Comparison of ENCODE assay signal across 34 cellular contexts in the genomic region with DNA sequence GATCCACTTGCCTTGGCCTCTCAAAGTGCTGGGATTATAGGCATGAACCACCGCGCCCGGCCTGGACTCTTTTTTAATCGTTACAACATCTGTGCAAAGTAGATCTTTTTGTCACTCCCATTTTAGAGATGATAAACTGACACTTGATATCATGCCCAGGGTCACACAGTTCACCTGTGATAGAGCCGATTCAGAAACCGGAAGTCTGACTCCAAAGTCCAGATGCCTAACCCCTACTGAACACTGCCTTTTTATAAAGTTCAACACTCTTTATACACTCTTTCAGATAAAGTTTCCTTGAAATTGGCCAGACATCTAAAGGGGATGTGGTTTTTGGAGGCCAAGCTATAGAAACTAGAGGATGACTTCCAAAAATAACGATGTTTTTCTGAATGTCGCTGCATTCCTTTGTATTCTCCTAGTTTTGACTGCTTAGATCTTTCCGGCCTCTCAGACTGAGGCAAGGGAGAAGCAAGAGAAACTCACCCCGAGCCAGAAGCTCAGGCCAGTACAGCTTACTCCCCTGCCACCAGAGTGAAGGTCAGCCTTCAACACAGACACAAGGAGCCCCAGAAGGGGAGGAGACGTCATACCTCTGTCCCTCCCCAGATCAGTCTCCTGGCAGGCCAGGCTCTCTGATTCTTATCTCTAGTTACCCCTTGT.
DNase-seq lines count a peak whose midpoint lies in the region; ATAC-seq and TF ChIP-seq lines count a peak whose summit lies in the region.
"Had no signal": no experiment of that assay in that cellular context is flagged by ENCODE, and none has a peak within 500 bp of the region (broad histone marks: within the 10 kb centered on the region; RNA-seq: fewer than 3 reads in every experiment).

No MANE protein-coding gene starts in this region.

- peak overlapping the region; percentile 62 for H3K27ac Mint-ChIP-seq in neural crest cell (ENCODE audit: unreplicated experiment)
- H3K27ac Mint-ChIP-seq: activated CD4-positive, alpha-beta T cell treated with anti-CD3 and anti-CD28 coated beads, Interleukin-2, amount 10 ng/mL, durations not matched to agents 24 days and 14 days; activated naive CD8-positive, alpha-beta T cell; endodermal cell; progenitor cell of endocrine pancreas had no signal

- no peak overlapping the region for H3K9ac ChIP-seq in GM23248

- H3K4me1 Mint-ChIP-seq in neural crest cell: peaks cover 15% of the 10 kb centered on the region
- H3K4me1 Mint-ChIP-seq: activated CD4-positive, alpha-beta T cell treated with anti-CD3 and anti-CD28 coated beads, Interleukin-2, amount 10 ng/mL, durations not matched to agents 24 days and 14 days; central memory CD8-positive, alpha-beta T cell had no signal

- no peaks in the 10 kb centered on the region for H4K20me1 ChIP-seq in GM23248 (ENCODE audit: insufficient read depth)

- no peak for TF ChIP-seq CTCF in neural crest cell (conservative IDR thresholded peaks at IDR 0.05)

- no peaks in the 10 kb centered on the region for H3K27me3 ChIP-seq in right cardiac atrium (ENCODE audit: control insufficient read depth, insufficient read depth)
- no peaks in the 10 kb centered on the region for H3K27me3 ChIP-seq in SJCRH30
- H3K27me3 ChIP-seq in GM23248 (replicated peaks; ENCODE audit: insufficient read depth): no peaks in the 10 kb centered on the region
- H3K27me3 ChIP-seq: neutrophil had no signal

- no peaks in the 10 kb centered on the region for H3K79me2 ChIP-seq in GM23248 (ENCODE audit: insufficient read depth)

- H3K4me1 ChIP-seq in right cardiac atrium (ENCODE audit: control insufficient read depth, insufficient read depth, low read length) (no peaks in the 10 kb centered on the region), SJCRH30 (no peaks in the 10 kb centered on the region), GM23248 (ENCODE audit: insufficient read depth) (no peaks in the 10 kb centered on the region)

- H3K9me3 ChIP-seq in right cardiac atrium (ENCODE audit: control insufficient read depth, low read length) (no peaks in the 10 kb centered on the region), SJCRH30 (replicated peaks) (no peaks in the 10 kb centered on the region), GM23248 (ENCODE audit: low read depth) (no peaks in the 10 kb centered on the region)
- H3K9me3 ChIP-seq: Caco-2, neutrophil had no signal

- H3K4me3 ChIP-seq in right cardiac atrium (ENCODE audit: low read length) (no peak overlapping the region), SJCRH30 (no peak overlapping the region), GM23248 (no peak overlapping the region)

- H3K9me3 Mint-ChIP-seq in neural crest cell: no peaks in the 10 kb centered on the region
- H3K9me3 Mint-ChIP-seq: activated CD4-positive, alpha-beta T cell treated with anti-CD3 and anti-CD28 coated beads, Interleukin-2, amount 10 ng/mL, durations not matched to agents 24 days and 14 days; central memory CD8-positive, alpha-beta T cell; endodermal cell had no signal

- DNase-seq in right cardiac atrium (no peak), left ventricle myocardium superior (no peak), left colon (no peak), neural crest cell (ENCODE audit: low read depth, low spot score) (no peak), SJCRH30 (no peak), GM23248 (no peak)
- DNase-seq in activated CD4-positive, alpha-beta T cell treated with anti-CD3 and anti-CD28 coated beads for 1 hour: no peak
- no peak for DNase-seq in activated CD4-positive, alpha-beta T cell treated with anti-CD3 and anti-CD28 coated beads for 4 hours
- DNase-seq: 8988T; activated CD4-positive, alpha-beta T cell treated with anti-CD3 and anti-CD28 coated beads, Interleukin-2, amount 10 ng/mL, durations not matched to agents 24 days and 14 days; activated CD8-positive, alpha-beta memory T cell treated with anti-CD3 and anti-CD28 coated beads for 24 hours; activated effector memory CD4-positive, alpha-beta T cell treated with Interleukin-2 at 50 U/mL for 16 hours; anterior cingulate cortex; Caco-2; dermis blood vessel endothelial cell; DMS79; endodermal cell; GDM1; IMR-90; kidney glomerular epithelial cell; NCI-H1048; NCI-H1694; NCI-H446 treated with DMSO at 0.1 percent for 48 hours; NCI-H82; SIG-M5; stimulated activated CD4-positive, alpha-beta T cell treated with anti-CD3 and anti-CD28 coated beads, Interleukin-4, amount 100 ng/mL, for 24 hours; trophoblast cell; WERI-Rb-1 had no signal

- WGBS in right cardiac atrium: 66% methylated on average over 11 of the region's 11 CpGs
- 92 to 94% methylated on average over 11 of the region's 11 CpGs for WGBS in GM23248 (ENCODE audit: low coverage in 1 of 2, low lambda C conversion rate in 2 of 2, missing lambda C conversion rate in 2 of 2), 2 experiments

- H3K4me2 ChIP-seq in GM23248 (ENCODE audit: unreplicated experiment): no peak overlapping the region

- intact Hi-C loops in right cardiac atrium (cut with DNase I) (no loop called here), left ventricle myocardium superior (cut with micrococcal nuclease) (no loop called here), left colon (cut with DNase I, micrococcal nuclease) (no loop called here)

- H3K36me3 Mint-ChIP-seq in neural crest cell (ENCODE audit: low read depth): peaks cover 29% of the 10 kb centered on the region
- H3K36me3 Mint-ChIP-seq: activated naive CD8-positive, alpha-beta T cell had no signal

- H3K4me3 Mint-ChIP-seq in neural crest cell: no peak overlapping the region
- H3K4me3 Mint-ChIP-seq: activated CD4-positive, alpha-beta T cell treated with anti-CD3 and anti-CD28 coated beads, Interleukin-2, amount 10 ng/mL, durations not matched to agents 24 days and 14 days; activated naive CD8-positive, alpha-beta T cell; central memory CD8-positive, alpha-beta T cell; endodermal cell had no signal

- ATAC-seq in right cardiac atrium (peak; percentile 25 to 71), left ventricle myocardium superior (no peak), left colon (peak; percentile 88)
- ATAC-seq: esophagus mucosa had no signal

- H2AFZ ChIP-seq in GM23248: no peak overlapping the region

- H3K27ac ChIP-seq in right cardiac atrium (ENCODE audit: low read length) (no peak overlapping the region), SJCRH30 (no peak overlapping the region), GM23248 (no peak overlapping the region)
- H3K27ac ChIP-seq: C4-2B, neutrophil, WERI-Rb-1 had no signal

- H3K27me3 Mint-ChIP-seq in neural crest cell (ENCODE audit: low read depth): no peaks in the 10 kb centered on the region
- H3K27me3 Mint-ChIP-seq: activated naive CD8-positive, alpha-beta T cell; progenitor cell of endocrine pancreas had no signal

- in situ Hi-C loops in GM23248 (cut with MboI): no loop called here

- peaks cover 26% of the 10 kb centered on the region for H3K36me3 ChIP-seq in SJCRH30
- no peaks in the 10 kb centered on the region for H3K36me3 ChIP-seq in GM23248 (ENCODE audit: low read depth)
- H3K36me3 ChIP-seq: neutrophil had no signal

- H3F3A ChIP-seq in GM23248 (ENCODE audit: insufficient read depth): no peaks in the 10 kb centered on the region

- H3K9me2 ChIP-seq in GM23248 (ENCODE audit: insufficient read depth): no peaks in the 10 kb centered on the region
